19 cellular contexts compared by ENCODE assay signal in genomic region chr9:89475891-89476440, GRCh38. TPM values are rescaled to one million over a fixed set of nuclear protein-coding genes. Genes with fewer than 3 reads are reported as not detected.
DNase-seq lines count a peak whose midpoint lies in the region; ATAC-seq and TF ChIP-seq lines count a peak whose summit lies in the region.
"Had no signal": no experiment of that assay in that cellular context is flagged by ENCODE, and none has a peak within 500 bp of the region (broad histone marks: within the 10 kb centered on the region; RNA-seq: fewer than 3 reads in every experiment).

No MANE protein-coding gene starts in this region.

- ATAC-seq in activated CD4-positive, CD25-positive, alpha-beta regulatory T cell treated with anti-CD3 and anti-CD28 coated beads, Interleukin-2, amount 50 U/mL, for 24 hours, result no peak
- ATAC-seq in activated naive CD4-positive, alpha-beta T cell treated with anti-CD3 and anti-CD28 coated beads, Interleukin-2, amount 50 U/mL, for 72 hours, result no peak
- peak in 1 of 2 donors; percentile 30 for ATAC-seq in natural killer cell treated with Interleukin-12 subunit alpha and Interleukin-12 subunit beta and Interleukin-15 and Interleukin-18, amount 100 ng/mL, for 72 hours
- ATAC-seq in GM21737 (IDR thresholded peaks at IDR 0.05; ENCODE audit: unreplicated experiment) (no peak), GM21423 (IDR thresholded peaks at IDR 0.05; ENCODE audit: unreplicated experiment) (no peak)
- ATAC-seq: PC-3 had no signal

- TF ChIP-seq POLR2A in Peyer's patch (IDR thresholded peaks at IDR 0.05), result no peak

- no peaks in the 10 kb centered on the region for H3K27me3 ChIP-seq in Peyer's patch
- H3K27me3 ChIP-seq: adrenal gland, cardiac muscle cell had no signal

- H3K27me3 Mint-ChIP-seq in natural killer cell treated with Interleukin-12 subunit alpha and Interleukin-12 subunit beta and Interleukin-15 and Interleukin-18, amount 100 ng/mL, for 72 hours, result no peaks in the 10 kb centered on the region
- H3K27me3 Mint-ChIP-seq: naive B cell had no signal

- peaks cover 0 to 27% (median 11%) of the 10 kb centered on the region in 4 donors for H3K4me1 ChIP-seq in Peyer's patch

- peak overlapping the region in 2 of 4 donors; percentile 54 to 68 for H3K27ac ChIP-seq in Peyer's patch
- H3K27ac ChIP-seq: cardiac muscle cell had no signal

- no peaks in the 10 kb centered on the region for H3K9me3 ChIP-seq in Peyer's patch
- H3K9me3 ChIP-seq: adrenal gland had no signal

- H3K4me3 ChIP-seq in Peyer's patch, result no peak overlapping the region
- H3K4me3 ChIP-seq: adrenal gland, cardiac muscle cell, lung had no signal

- H3K36me3 ChIP-seq in Peyer's patch, result no peaks in the 10 kb centered on the region
- H3K36me3 ChIP-seq: adrenal gland, cardiac muscle cell had no signal

- peaks cover 58 to 62% of the 10 kb centered on the region in 2 donors for H3K4me1 Mint-ChIP-seq in natural killer cell treated with Interleukin-12 subunit alpha and Interleukin-12 subunit beta and Interleukin-15 and Interleukin-18, amount 100 ng/mL, for 72 hours (ENCODE audit: low read depth in 2 of 2)

- H3K27ac Mint-ChIP-seq in activated naive CD4-positive, alpha-beta T cell treated with anti-CD3 and anti-CD28 coated beads, Interleukin-2, amount 50 U/mL, for 72 hours, result peak overlapping the region; percentile 86 to 99
- peak overlapping the region; percentile 56 to 87 for H3K27ac Mint-ChIP-seq in natural killer cell treated with Interleukin-12 subunit alpha and Interleukin-12 subunit beta and Interleukin-15 and Interleukin-18, amount 100 ng/mL, for 72 hours

- TF ChIP-seq CTCF in Peyer's patch (IDR thresholded peaks at IDR 0.05), result no peak

- H3K36me3 Mint-ChIP-seq in activated naive CD4-positive, alpha-beta T cell treated with anti-CD3 and anti-CD28 coated beads, Interleukin-2, amount 50 U/mL, for 72 hours, result peaks cover 32 to 80% of the 10 kb centered on the region in 2 donors
- H3K36me3 Mint-ChIP-seq in natural killer cell treated with Interleukin-12 subunit alpha and Interleukin-12 subunit beta and Interleukin-15 and Interleukin-18, amount 100 ng/mL, for 72 hours, result peaks cover 21% of the 10 kb centered on the region

- H3K9me3 Mint-ChIP-seq in activated naive CD4-positive, alpha-beta T cell treated with anti-CD3 and anti-CD28 coated beads, Interleukin-2, amount 50 U/mL, for 72 hours, result peaks cover 0 to 5% of the 10 kb centered on the region in 2 donors
- H3K9me3 Mint-ChIP-seq in natural killer cell treated with Interleukin-12 subunit alpha and Interleukin-12 subunit beta and Interleukin-15 and Interleukin-18, amount 100 ng/mL, for 72 hours, result no peaks in the 10 kb centered on the region
- H3K9me3 Mint-ChIP-seq: naive B cell had no signal

- DNase-seq in activated CD4-positive, CD25-positive, alpha-beta regulatory T cell treated with anti-CD3 and anti-CD28 coated beads, Interleukin-2, amount 50 U/mL, for 72 hours, result peak; percentile 17
- peak in 2 of 3 donors; percentile 30 for DNase-seq in Peyer's patch
- no peak for DNase-seq in activated naive CD4-positive, alpha-beta T cell treated with anti-CD3 and anti-CD28 coated beads, Interleukin-2, amount 50 U/mL, for 72 hours (ENCODE audit: low spot score in 2 of 2)
- no peak for DNase-seq in natural killer cell treated with Interleukin-12 subunit alpha and Interleukin-12 subunit beta and Interleukin-15 and Interleukin-18, amount 100 ng/mL, for 72 hours (ENCODE audit: low spot score)
- DNase-seq in NCI-H345 treated with DMSO at 0.1 percent for 48 hours (lab: John Stamatoyannopoulos, UW; ENCODE audit: unreplicated experiment), result no peak
- DNase-seq: adrenal gland; effector CD8-positive, alpha-beta T cell; KBM-7; naive B cell; NCI-H1048; NCI-H2081 treated with DMSO at 0.1 percent for 48 hours; NCI-H69; PC-3; stimulated activated naive CD4-positive, alpha-beta T cell had no signal

- no peak overlapping the region for H3K4me3 Mint-ChIP-seq in natural killer cell treated with Interleukin-12 subunit alpha and Interleukin-12 subunit beta and Interleukin-15 and Interleukin-18, amount 100 ng/mL, for 72 hours

RNA-seq across cellular contexts. Expression of gene SEMA4D, which starts 21.9 kb away (rescaled TPM):
- total RNA-seq in Peyer's patch, result 100 to 1,000 TPM in 1 of 4 donors, 10 to 100 TPM in 3; 24.3 to 124 (median 30.0) TPM
- 100 to 1,000 TPM; 211 to 278 TPM for total RNA-seq in activated naive CD4-positive, alpha-beta T cell treated with anti-CD3 and anti-CD28 coated beads, Interleukin-2, amount 50 U/mL, for 72 hours
- 100 to 1,000 TPM; 169 to 237 TPM for total RNA-seq in natural killer cell treated with Interleukin-12 subunit alpha and Interleukin-12 subunit beta and Interleukin-15 and Interleukin-18, amount 100 ng/mL, for 72 hours

Comparison
In these comparisons a context has a peak if more than half of its experiments do, and no peak if none do; other contexts are left out.
1. DNase-seq: peak in activated CD4-positive, CD25-positive, alpha-beta regulatory T cell treated with anti-CD3 and anti-CD28 coated beads, Interleukin-2, amount 50 U/mL, for 72 hours (single experiment) and Peyer's patch (2 of 3); none in activated naive CD4-positive, alpha-beta T cell treated with anti-CD3 and anti-CD28 coated beads, Interleukin-2, amount 50 U/mL, for 72 hours (0 of 2), natural killer cell treated with Interleukin-12 subunit alpha and Interleukin-12 subunit beta and Interleukin-15 and Interleukin-18, amount 100 ng/mL, for 72 hours (single experiment) and NCI-H345 treated with DMSO at 0.1 percent for 48 hours (single experiment).